Comparison of ENCODE assay signal across 8 cellular contexts in the genomic region with DNA sequence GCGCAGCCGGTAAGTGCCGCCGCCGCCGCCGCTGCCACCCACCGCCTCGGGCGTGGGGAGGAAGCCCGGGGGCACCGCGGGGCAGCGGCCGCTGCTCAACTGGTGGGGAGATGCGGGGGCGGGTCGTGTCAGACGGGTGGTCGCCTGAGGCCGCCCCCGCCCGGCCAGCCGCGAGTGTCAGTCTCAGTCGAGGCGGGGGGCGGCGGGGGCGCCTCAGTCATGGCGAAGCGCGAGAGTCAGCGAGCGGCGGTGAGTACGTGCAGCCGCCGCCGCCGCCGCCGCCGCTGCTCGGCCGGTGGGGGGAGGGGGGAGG.
A peak's percentile ranks its signal among the peaks of the same experiment; 100 is the strongest.
DNase-seq lines count a peak whose midpoint lies in the region; ATAC-seq and TF ChIP-seq lines count a peak whose summit lies in the region.

No MANE protein-coding gene starts in this region.

- no peak for TF ChIP-seq EP300 in upper lobe of left lung (IDR thresholded peaks at IDR 0.05)

- H3K9me3 ChIP-seq in BLaER1 treated with 17β-estradiol and CSF1 and Interleukin-3, amounts not matched to agents 10 nM and 100 nM (replicated peaks in 1 of 11): no peaks in the 10 kb centered on the region
- no peaks in the 10 kb centered on the region for H3K9me3 ChIP-seq in GM23248 (ENCODE audit: low read depth)
- no peaks in the 10 kb centered on the region for H3K9me3 ChIP-seq in SU-DHL-6 (ENCODE audit: insufficient read depth, low read length)
- no peaks in the 10 kb centered on the region for H3K9me3 ChIP-seq in upper lobe of left lung

- 0 to 20% methylated on average over 1 to 7 of the region's 46 CpGs for WGBS in GM23248 (ENCODE audit: low coverage in 1 of 2, low lambda C conversion rate in 2 of 2, missing lambda C conversion rate in 2 of 2), 2 experiments
- WGBS in upper lobe of left lung, 2 donors: 0% methylated on average over 14 of the region's 46 CpGs; no CpG with 5 or more reads in 1 of the 2 donors

- no peak for TF ChIP-seq POLR2A in upper lobe of left lung (IDR thresholded peaks at IDR 0.05)

- CTCF ChIA-PET in GM10248 (lab: Yijun Ruan, JAX): no interaction called here

- TF ChIP-seq CTCF in SU-DHL-6 (IDR thresholded peaks at IDR 0.05; ENCODE audit: insufficient read depth, low read length, poor library complexity, severe bottlenecking) (no peak), upper lobe of left lung (IDR thresholded peaks at IDR 0.05) (no peak), GM10248 (IDR thresholded peaks at IDR 0.05; ENCODE audit: control extremely low read depth, extremely low read depth, low read depth, missing control alignments) (no peak)

- H3K9me2 ChIP-seq in GM23248 (ENCODE audit: insufficient read depth): no peaks in the 10 kb centered on the region
- no peaks in the 10 kb centered on the region for H3K9me2 ChIP-seq in SU-DHL-6 (replicated peaks; ENCODE audit: insufficient read depth, low read length)

- peak overlapping the region in 5 of 11 experiments; percentile 31 to 96 (median 38); a peak in 4 of 22 replicates for H3K4me2 ChIP-seq in BLaER1 treated with 17β-estradiol and CSF1 and Interleukin-3, amounts not matched to agents 10 nM and 100 nM
- H3K4me2 ChIP-seq in GM23248 (ENCODE audit: unreplicated experiment) (peak overlapping the region; percentile 48), SU-DHL-6 (ENCODE audit: low read depth, low read length, poor library complexity, severe bottlenecking) (peak overlapping the region; percentile 33)

- peaks cover 72% of the 10 kb centered on the region for H3K79me2 ChIP-seq in GM23248 (ENCODE audit: insufficient read depth)
- peaks cover 30% of the 10 kb centered on the region; the same call in 1 of the 2 replicates for H3K79me2 ChIP-seq in SU-DHL-6 (ENCODE audit: insufficient read depth, low read length)

- in situ Hi-C loops in GM23248 (cut with MboI): no loop called here

- peak overlapping the region; percentile 80 to 94 (median 89) for H3K9ac ChIP-seq in BLaER1 treated with 17β-estradiol and CSF1 and Interleukin-3, amounts not matched to agents 10 nM and 100 nM
- H3K9ac ChIP-seq in GM23248: peak overlapping the region; percentile 97
- H3K9ac ChIP-seq in SU-DHL-6 (ENCODE audit: low read length): peak overlapping the region; percentile 87

- H2AFZ ChIP-seq in GM23248 (peak overlapping the region; percentile 41; the same call in 1 of the 2 replicates), SU-DHL-6 (ENCODE audit: low read depth, low read length, severe bottlenecking) (peak overlapping the region; percentile 47)

- peaks cover 0 to 9% (median 6%) of the 10 kb centered on the region in 3 donors for H3K27me3 Mint-ChIP-seq in immature natural killer cell (ENCODE audit: low read depth in 3 of 3)

- H3K36me3 Mint-ChIP-seq in immature natural killer cell: no peaks in the 10 kb centered on the region

- POLR2A ChIA-PET in GM10248 (lab: Yijun Ruan, JAX): no interaction called here

- H3F3A ChIP-seq in GM23248 (ENCODE audit: insufficient read depth): peaks cover 24% of the 10 kb centered on the region
- H3F3A ChIP-seq in SU-DHL-6 (ENCODE audit: insufficient read depth): peaks cover 26% of the 10 kb centered on the region

- no peak for DNase-seq in GM23248
- no peak for DNase-seq in immature natural killer cell
- DNase-seq in upper lobe of left lung: no peak
- DNase-seq in GM10248 (ENCODE audit: extremely low spot score): no peak
- DNase-seq in SKM-1 treated with dmso at 0.1 percent for 144 hours (lab: John Stamatoyannopoulos, UW; ENCODE audit: unreplicated experiment): no peak

- ATAC-seq in upper lobe of left lung (ENCODE audit: low FRiP score in 2 of 2) (no peak), GM21367 (IDR thresholded peaks at IDR 0.05; ENCODE audit: unreplicated experiment) (no peak)

- H3K36me3 ChIP-seq in BLaER1 treated with 17β-estradiol and CSF1 and Interleukin-3, amounts not matched to agents 10 nM and 100 nM: no peaks in the 10 kb centered on the region; a peak in 1 of 22 replicates
- H3K36me3 ChIP-seq in GM23248 (ENCODE audit: low read depth) (no peaks in the 10 kb centered on the region), SU-DHL-6 (ENCODE audit: low read length) (no peaks in the 10 kb centered on the region), upper lobe of left lung (no peaks in the 10 kb centered on the region)

- no peaks in the 10 kb centered on the region for H3K9me3 Mint-ChIP-seq in immature natural killer cell

- no peaks in the 10 kb centered on the region for H3K27me3 ChIP-seq in BLaER1 treated with 17β-estradiol and CSF1 and Interleukin-3, amounts not matched to agents 10 nM and 100 nM
- H3K27me3 ChIP-seq in GM23248 (replicated peaks; ENCODE audit: insufficient read depth): no peaks in the 10 kb centered on the region
- H3K27me3 ChIP-seq in SU-DHL-6 (ENCODE audit: low read length): no peaks in the 10 kb centered on the region
- no peaks in the 10 kb centered on the region for H3K27me3 ChIP-seq in upper lobe of left lung

- H3K27ac Mint-ChIP-seq in immature natural killer cell: no peak overlapping the region

- peak overlapping the region; percentile 74 to 90 (median 82) for H3K4me3 ChIP-seq in BLaER1 treated with 17β-estradiol and CSF1 and Interleukin-3, amounts not matched to agents 10 nM and 100 nM
- peak overlapping the region; percentile 81 for H3K4me3 ChIP-seq in GM23248
- H3K4me3 ChIP-seq in SU-DHL-6 (ENCODE audit: insufficient read depth, low read length, poor library complexity, severe bottlenecking): peak overlapping the region; percentile 96
- H3K4me3 ChIP-seq in upper lobe of left lung: peak overlapping the region; percentile 73 to 98 (median 92)

- peak overlapping the region in 4 of 5 donors; percentile 61 to 83 (median 76) for H3K4me3 Mint-ChIP-seq in immature natural killer cell

- H3K4me1 Mint-ChIP-seq in immature natural killer cell: peaks cover 8 to 30% of the 10 kb centered on the region in 2 donors

- H3K27ac ChIP-seq in BLaER1 treated with 17β-estradiol and CSF1 and Interleukin-3, amounts not matched to agents 10 nM and 100 nM: peak overlapping the region; percentile 80 to 93 (median 90)
- peak overlapping the region; percentile 91 for H3K27ac ChIP-seq in GM23248
- H3K27ac ChIP-seq in SU-DHL-6 (ENCODE audit: low read depth, low read length): peak overlapping the region; percentile 80
- H3K27ac ChIP-seq in upper lobe of left lung: peak overlapping the region; percentile 95 to 96 (median 95)

- H4K20me1 ChIP-seq in BLaER1 treated with 17β-estradiol and CSF1 and Interleukin-3, amounts not matched to agents 10 nM and 100 nM: peaks cover 0 to 33% (median 17%) of the 10 kb centered on the region in 11 experiments; a peak in 15 of 22 replicates
- no peaks in the 10 kb centered on the region for H4K20me1 ChIP-seq in GM23248 (ENCODE audit: insufficient read depth)
- peaks cover 2% of the 10 kb centered on the region; the same call in 1 of the 2 replicates for H4K20me1 ChIP-seq in SU-DHL-6 (ENCODE audit: low read depth, low read length)

- peaks cover 12 to 34% (median 30%) of the 10 kb centered on the region in 10 experiments for H3K4me1 ChIP-seq in BLaER1 treated with 17β-estradiol and CSF1 and Interleukin-3, amounts not matched to agents 10 nM and 100 nM
- H3K4me1 ChIP-seq in GM23248 (ENCODE audit: insufficient read depth): peaks cover 17% of the 10 kb centered on the region
- peaks cover 11 to 29% (median 15%) of the 10 kb centered on the region in 4 donors for H3K4me1 ChIP-seq in upper lobe of left lung
